10 cellular contexts compared by ENCODE assay signal in the genomic region with DNA sequence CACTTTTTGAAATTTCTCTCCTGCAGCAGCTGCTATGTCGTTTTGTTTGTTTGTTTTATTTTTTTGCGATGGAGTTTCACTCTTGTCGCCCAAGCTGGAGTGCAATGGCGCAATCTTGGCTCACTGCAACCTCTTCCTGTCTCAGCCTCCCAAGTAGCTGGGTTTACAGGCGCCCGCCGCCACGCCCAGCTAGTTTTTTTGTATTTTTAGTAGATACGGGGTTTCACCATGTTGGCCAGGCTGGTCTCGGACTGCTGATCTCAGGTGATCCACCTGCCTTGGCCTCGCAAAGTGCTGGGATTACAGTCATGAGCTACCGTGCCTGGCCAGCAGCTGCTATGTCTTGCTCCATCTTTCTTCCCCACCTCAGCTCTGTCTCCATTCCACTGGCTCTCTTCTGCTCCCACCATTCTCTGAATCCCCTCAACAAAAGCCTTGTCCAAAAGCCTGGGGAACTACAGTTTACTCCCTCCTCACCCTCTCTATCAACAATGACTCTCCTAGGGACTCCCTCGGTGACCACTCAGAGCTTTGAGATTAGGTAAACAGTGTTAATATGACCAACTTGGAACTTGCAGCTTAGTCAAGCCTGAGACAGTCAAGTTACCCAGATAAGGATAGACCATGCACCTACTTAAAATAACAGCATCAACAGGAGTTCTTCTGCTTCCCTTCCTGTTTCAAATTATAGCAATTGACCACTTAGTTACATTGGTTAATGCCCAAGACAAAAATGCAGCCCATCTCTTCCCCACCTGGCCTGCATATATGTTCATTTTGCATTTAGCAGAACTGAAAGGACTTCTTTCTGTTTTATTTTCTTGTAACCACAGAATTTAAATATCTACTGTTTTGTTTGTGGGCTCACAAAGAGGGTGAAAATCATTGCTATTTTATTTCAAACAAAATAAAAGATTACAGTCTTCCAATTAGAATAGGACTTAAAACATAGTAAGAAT.
A peak's percentile ranks its signal among the peaks of the same experiment; 100 is the strongest.
DNase-seq lines count a peak whose midpoint lies in the region; ATAC-seq and TF ChIP-seq lines count a peak whose summit lies in the region.
"Had no signal": no experiment of that assay in that cellular context is flagged by ENCODE, and none has a peak within 500 bp of the region (broad histone marks: within the 10 kb centered on the region; RNA-seq: fewer than 3 reads in every experiment).

No MANE protein-coding gene starts in this region.

- H3K9me3 ChIP-seq in mammary epithelial cell (replicated peaks; ENCODE audit: insufficient read depth, low read length) (peaks cover 7% of the 10 kb centered on the region), suprapubic skin (no peaks in the 10 kb centered on the region)
- H3K9me3 ChIP-seq: left lung had no signal

- no peaks in the 10 kb centered on the region for H3K79me2 ChIP-seq in mammary epithelial cell (ENCODE audit: insufficient read depth, low read length)

- H3K9ac ChIP-seq in mammary epithelial cell (ENCODE audit: insufficient read depth, low read length): peak overlapping the region; percentile 51

- H3K9me3 Mint-ChIP-seq in endothelial cell (ENCODE audit: unreplicated experiment): no peaks in the 10 kb centered on the region
- H3K9me3 Mint-ChIP-seq: central memory CD8-positive, alpha-beta T cell had no signal

- peak overlapping the region; percentile 99 for H3K27ac ChIP-seq in mammary epithelial cell (ENCODE audit: insufficient read depth, low read depth, low read length)
- H3K27ac ChIP-seq in suprapubic skin: no peak overlapping the region
- H3K27ac ChIP-seq: left lung had no signal

- H4K20me1 ChIP-seq in mammary epithelial cell (ENCODE audit: insufficient read depth, low read length): no peaks in the 10 kb centered on the region

- H2AFZ ChIP-seq in mammary epithelial cell (ENCODE audit: low read depth, low read length): no peak overlapping the region

- TF ChIP-seq POLR2A in suprapubic skin (IDR thresholded peaks at IDR 0.05): no peak

- peaks cover 46% of the 10 kb centered on the region for H3K4me1 Mint-ChIP-seq in endothelial cell (ENCODE audit: unreplicated experiment)

- no TSS peak for BruUV-seq in mammary epithelial cell (replicated peaks; lab: Mats Ljungman, UMichigan)

- dilution Hi-C loops in mammary epithelial cell (cut with HindIII; ENCODE audit: low sequenced_read_pairs): no loop called here

- WGBS in mammary epithelial cell (ENCODE audit: low coverage, missing lambda C conversion rate): 93% methylated on average over 8 of the region's 13 CpGs
- WGBS in suprapubic skin: 91% methylated on average over 13 of the region's 13 CpGs

- no peak for TF ChIP-seq EP300 in suprapubic skin (IDR thresholded peaks at IDR 0.05)

- H3K36me3 Mint-ChIP-seq in endothelial cell (ENCODE audit: low read depth, unreplicated experiment): no peaks in the 10 kb centered on the region

- DNase-seq in GM13976 (ENCODE audit: low spot score) (peak; percentile 25), mammary epithelial cell (peak; percentile 24), NCI-H2029 (lab: John Stamatoyannopoulos, UW) (no peak), endothelial cell (ENCODE audit: low spot score) (no peak), suprapubic skin (ENCODE audit: low spot score in 2 of 2) (no peak), middle frontal gyrus (ENCODE audit: extremely low spot score, low spot score) (no peak)
- DNase-seq: left lung had no signal

- no peak overlapping the region for H3K4me2 ChIP-seq in mammary epithelial cell (ENCODE audit: insufficient read depth, low read depth, low read length)

- peak; percentile 82 for ATAC-seq in GM21381 (IDR thresholded peaks at IDR 0.05; ENCODE audit: unreplicated experiment)
- peak; percentile 73 for ATAC-seq in HG03342 (IDR thresholded peaks at IDR 0.05; ENCODE audit: unreplicated experiment)
- ATAC-seq: left lung had no signal

- H3K27ac Mint-ChIP-seq in endothelial cell (ENCODE audit: unreplicated experiment): no peak overlapping the region

- peaks cover 65% of the 10 kb centered on the region for H3K4me1 ChIP-seq in mammary epithelial cell (ENCODE audit: insufficient read depth, low read length)
- no peaks in the 10 kb centered on the region for H3K4me1 ChIP-seq in suprapubic skin
- H3K4me1 ChIP-seq: left lung had no signal

- no peaks in the 10 kb centered on the region for H3K36me3 ChIP-seq in mammary epithelial cell (ENCODE audit: insufficient read depth, low read length)
- no peaks in the 10 kb centered on the region for H3K36me3 ChIP-seq in suprapubic skin
- H3K36me3 ChIP-seq: left lung had no signal

- H3K27me3 Mint-ChIP-seq in endothelial cell (ENCODE audit: unreplicated experiment): peaks cover 3% of the 10 kb centered on the region
- H3K27me3 Mint-ChIP-seq: central memory CD8-positive, alpha-beta T cell had no signal

- in situ Hi-C loops in GM13976 (cut with MboI; ENCODE audit: low sequenced_read_pairs, unreplicated experiment) (no loop called here), mammary epithelial cell (cut with MboI; ENCODE audit: low sequenced_read_pairs in 2 of 2) (no loop called here)

- no peaks in the 10 kb centered on the region for H3K27me3 ChIP-seq in mammary epithelial cell (ENCODE audit: insufficient read depth, low read length)
- no peaks in the 10 kb centered on the region for H3K27me3 ChIP-seq in suprapubic skin
- H3K27me3 ChIP-seq: left lung had no signal

- TF ChIP-seq CTCF in GM13976 (IDR thresholded peaks at IDR 0.05; ENCODE audit: borderline replicate concordance, control extremely low read depth, extremely low read depth, insufficient read depth, missing control alignments): no peak
- no peak for TF ChIP-seq CTCF in mammary epithelial cell (conservative IDR thresholded peaks at IDR 0.05 in 1 of 2, IDR thresholded peaks at IDR 0.05 in 1 of 2; ENCODE audit: extremely low read depth in 1 of 2, insufficient read depth in 1 of 2, low read depth in 1 of 2, low read length in 2 of 2)
- TF ChIP-seq CTCF in endothelial cell (IDR thresholded peaks at IDR 0.05; ENCODE audit: unreplicated experiment): no peak
- TF ChIP-seq CTCF in suprapubic skin (IDR thresholded peaks at IDR 0.05): no peak

- intact Hi-C loops in mammary epithelial cell (cut with micrococcal nuclease): no loop called here

- no peak overlapping the region for H3K4me3 ChIP-seq in mammary epithelial cell (replicated peaks in 1 of 3; ENCODE audit: insufficient read depth in 1 of 3, low read depth in 2 of 3, low read length in 3 of 3)
- H3K4me3 ChIP-seq in suprapubic skin: no peak overlapping the region
- H3K4me3 ChIP-seq: left lung had no signal

- H3K4me3 Mint-ChIP-seq in endothelial cell (ENCODE audit: unreplicated experiment): no peak overlapping the region
- H3K4me3 Mint-ChIP-seq: central memory CD8-positive, alpha-beta T cell had no signal

- CTCF ChIA-PET in mammary epithelial cell (lab: Charles Lee; ENCODE audit: low non-redundant PET): interaction anchor here (0.7 kb wide), 1 partner anchor 245 kb away, joined by 4 read pairs; no protein-coding TSS in a partner anchor

Comparison
In these comparisons a context has a peak if more than half of its experiments do, and no peak if none do; other contexts are left out.
1. DNase-seq: peak in GM13976 (single experiment) and mammary epithelial cell (single experiment); none in NCI-H2029 (single experiment), endothelial cell (single experiment), suprapubic skin (0 of 2) and middle frontal gyrus (single experiment).